Comparison of ENCODE assay signal across 8 cellular contexts in the genomic region with DNA sequence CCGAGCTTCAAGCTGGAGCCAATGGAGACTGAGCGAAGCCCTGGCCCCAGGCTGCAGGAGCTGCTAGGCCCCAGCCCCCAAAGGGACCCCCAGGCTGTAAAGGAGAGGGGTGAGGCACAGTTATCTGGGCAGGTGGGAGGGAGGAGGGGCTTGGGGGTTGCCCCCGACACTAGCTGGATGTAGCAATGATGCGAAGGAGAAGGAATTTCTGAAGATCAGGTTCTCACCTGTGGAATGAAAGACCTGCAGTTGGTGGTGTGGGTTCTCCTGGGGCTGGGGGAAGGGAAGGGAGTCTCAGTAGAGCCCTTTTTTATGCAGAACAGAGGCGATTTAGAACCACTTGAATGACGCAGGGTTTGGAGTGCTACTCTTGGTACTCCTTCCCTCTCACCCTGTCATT. TPM values are rescaled to one million over a fixed set of nuclear protein-coding genes. Genes with fewer than 3 reads are reported as not detected.
DNase-seq lines count a peak whose midpoint lies in the region; ATAC-seq, FAIRE-seq and TF ChIP-seq lines count a peak whose summit lies in the region.

No MANE protein-coding gene starts in this region.

- in situ Hi-C loops in KBM-7 (cut with MboI; ENCODE audit: low pct_unique_long_range_greater_than_20kb, low sequenced_read_pairs) = no loop called here

- no peak overlapping the region for H3K27ac ChIP-seq in cardiac muscle cell
- no peak overlapping the region for H3K27ac ChIP-seq in kidney (ENCODE audit: low read depth in 2 of 2, low read length in 2 of 2)

- peaks cover 40% of the 10 kb centered on the region for H3K4me1 Mint-ChIP-seq in activated naive CD8-positive, alpha-beta T cell treated with anti-CD3 and anti-CD28 coated beads, Interleukin-2, amount 50 U/mL, for 24 hours
- peaks cover 14% of the 10 kb centered on the region for H3K4me1 Mint-ChIP-seq in type B pancreatic cell (ENCODE audit: unreplicated experiment)

- peaks cover 64% of the 10 kb centered on the region for H3K36me3 Mint-ChIP-seq in activated naive CD8-positive, alpha-beta T cell treated with anti-CD3 and anti-CD28 coated beads, Interleukin-2, amount 50 U/mL, for 24 hours (ENCODE audit: low read depth)
- peaks cover 52% of the 10 kb centered on the region for H3K36me3 Mint-ChIP-seq in type B pancreatic cell

- no peak for TF ChIP-seq CTCF in cardiac muscle cell (IDR thresholded peaks at IDR 0.05; ENCODE audit: low read depth, low read length)
- TF ChIP-seq CTCF in kidney (IDR thresholded peaks at IDR 0.05; ENCODE audit: borderline replicate concordance, extremely low read depth, insufficient read depth) = no peak
- no peak for TF ChIP-seq CTCF in type B pancreatic cell (conservative IDR thresholded peaks at IDR 0.05)

- H3K9ac ChIP-seq in kidney (ENCODE audit: low read length in 2 of 2) = no peak overlapping the region

- no peaks in the 10 kb centered on the region for H3K9me3 ChIP-seq in cardiac muscle cell (ENCODE audit: low read depth)
- peaks cover 7 to 32% of the 10 kb centered on the region in 2 donors for H3K9me3 ChIP-seq in kidney (ENCODE audit: control insufficient read depth in 1 of 2, low read length in 2 of 2)

- H3K4me1 ChIP-seq in cardiac muscle cell (ENCODE audit: low read depth) = peaks cover 10% of the 10 kb centered on the region
- peaks cover 12 to 16% of the 10 kb centered on the region in 2 donors for H3K4me1 ChIP-seq in kidney (ENCODE audit: control insufficient read depth in 1 of 2, insufficient read depth in 1 of 2, low read depth in 1 of 2, low read length in 2 of 2)

- H3K36me3 ChIP-seq in cardiac muscle cell (peaks cover 13% of the 10 kb centered on the region), kidney (ENCODE audit: control insufficient read depth in 1 of 2, insufficient read depth in 2 of 2, low read length in 2 of 2) (peaks cover 25 to 27% of the 10 kb centered on the region in 2 donors)

- peaks cover 31% of the 10 kb centered on the region for H3K9me3 Mint-ChIP-seq in activated naive CD8-positive, alpha-beta T cell treated with anti-CD3 and anti-CD28 coated beads, Interleukin-2, amount 50 U/mL, for 24 hours
- peaks cover 3% of the 10 kb centered on the region for H3K9me3 Mint-ChIP-seq in type B pancreatic cell

- no peak overlapping the region for H3K27ac Mint-ChIP-seq in activated naive CD8-positive, alpha-beta T cell treated with anti-CD3 and anti-CD28 coated beads, Interleukin-2, amount 50 U/mL, for 24 hours
- no peak overlapping the region for H3K27ac Mint-ChIP-seq in type B pancreatic cell

- H3K27me3 ChIP-seq in cardiac muscle cell = no peaks in the 10 kb centered on the region

- intact Hi-C loops in Right ventricle myocardium superior (cut with DNase I) = loop anchor here (10.0 kb wide), 1 partner anchor 220 kb away; a partner anchor contains a TSS
- intact Hi-C loops in kidney (cut with DNase I) = no loop called here

- H3K4me3 Mint-ChIP-seq in activated naive CD8-positive, alpha-beta T cell treated with anti-CD3 and anti-CD28 coated beads, Interleukin-2, amount 50 U/mL, for 24 hours = peak overlapping the region; percentile 94
- H3K4me3 Mint-ChIP-seq in type B pancreatic cell = peak overlapping the region; percentile 97

- FAIRE-seq in kidney (lab: Jason Lieb, UNC) = no peak

- DNase-seq in cardiac muscle cell (ENCODE audit: low read depth in 1 of 2, low spot score in 1 of 2) (no peak), Right ventricle myocardium superior (no peak), kidney (no peak), type B pancreatic cell (ENCODE audit: extremely low spot score, unreplicated experiment) (no peak), KBM-7 (no peak)
- DNase-seq in activated naive CD8-positive, alpha-beta T cell treated with anti-CD3 and anti-CD28 coated beads, Interleukin-2, amount 50 U/mL, for 24 hours = no peak

- H3K27me3 Mint-ChIP-seq in activated naive CD8-positive, alpha-beta T cell treated with anti-CD3 and anti-CD28 coated beads, Interleukin-2, amount 50 U/mL, for 24 hours = no peaks in the 10 kb centered on the region
- no peaks in the 10 kb centered on the region for H3K27me3 Mint-ChIP-seq in type B pancreatic cell

- H3K4me3 ChIP-seq in cardiac muscle cell (peak overlapping the region; percentile 90), kidney (ENCODE audit: low read length in 2 of 2) (peak overlapping the region; percentile 93 to 94)

- ATAC-seq in Right ventricle myocardium superior (ENCODE audit: poor library complexity) = no peak
- no peak for ATAC-seq in activated naive CD8-positive, alpha-beta T cell treated with anti-CD3 and anti-CD28 coated beads, Interleukin-2, amount 50 U/mL, for 24 hours
- ATAC-seq in HG02852 (IDR thresholded peaks at IDR 0.05; ENCODE audit: unreplicated experiment) = no peak
- ATAC-seq in HG03432 (IDR thresholded peaks at IDR 0.05; ENCODE audit: unreplicated experiment) = no peak

RNA-seq across cellular contexts. Expression of a gene that starts 1.8 kb away (rescaled TPM):
- total RNA-seq in cardiac muscle cell = 37.3 and 45.7 TPM in 2 replicates
- polyA plus RNA-seq in cardiac muscle cell = 18.8 and 29.5 TPM in 2 replicates
- 7.9 TPM for total RNA-seq in Right ventricle myocardium superior
- 29.7 TPM for total RNA-seq in kidney
- 14.6 TPM for polyA plus RNA-seq in kidney (ENCODE audit: insufficient read depth, low read depth, low replicate concordance)
- total RNA-seq in type B pancreatic cell (ENCODE audit: low replicate concordance) = 27.7 and 38.6 TPM in 2 replicates

RNA-seq across cellular contexts. Expression of a gene that starts 20.1 kb away (rescaled TPM):
- total RNA-seq in cardiac muscle cell = 8.4 and 10.8 TPM in 2 replicates
- polyA plus RNA-seq in cardiac muscle cell = 11.0 and 12.5 TPM in 2 replicates
- 9.4 TPM for total RNA-seq in Right ventricle myocardium superior
- total RNA-seq in kidney = 7.5 TPM
- polyA plus RNA-seq in kidney (ENCODE audit: insufficient read depth, low read depth, low replicate concordance) = 4.2 TPM
- total RNA-seq in type B pancreatic cell (ENCODE audit: low replicate concordance) = 5.4 and 9.4 TPM in 2 replicates

RNA-seq across cellular contexts. Expression of a gene that starts 20.2 kb away (rescaled TPM):
- 25.3 and 37.9 TPM in 2 replicates for total RNA-seq in cardiac muscle cell
- polyA plus RNA-seq in cardiac muscle cell = 43.4 and 44.1 TPM in 2 replicates
- 16.8 TPM for total RNA-seq in Right ventricle myocardium superior
- 41.3 TPM for total RNA-seq in kidney
- polyA plus RNA-seq in kidney (ENCODE audit: insufficient read depth, low read depth, low replicate concordance) = 14.3 TPM
- total RNA-seq in type B pancreatic cell (ENCODE audit: low replicate concordance) = 41.2 and 50.8 TPM in 2 replicates

RNA-seq across cellular contexts. Expression of a gene that starts 28.7 kb away (rescaled TPM):
- total RNA-seq in cardiac muscle cell = not detected in 2 replicates
- not detected in 2 replicates for polyA plus RNA-seq in cardiac muscle cell
- 0.78 TPM for total RNA-seq in Right ventricle myocardium superior
- total RNA-seq in kidney = 4.1 TPM
- not detected for polyA plus RNA-seq in kidney (ENCODE audit: insufficient read depth, low read depth, low replicate concordance)
- 0.19 TPM in 1 of 2 replicates, not detected in the other for total RNA-seq in type B pancreatic cell (ENCODE audit: low replicate concordance)

RNA-seq across cellular contexts. Expression of a gene that starts 50.2 kb away (rescaled TPM):
- total RNA-seq in cardiac muscle cell (12.9 and 13.8 TPM in 2 replicates), Right ventricle myocardium superior (4.1 TPM), kidney (9.6 TPM), type B pancreatic cell (ENCODE audit: low replicate concordance) (10.5 and 12.4 TPM in 2 replicates)
- polyA plus RNA-seq in cardiac muscle cell (11.0 and 11.1 TPM in 2 replicates), kidney (ENCODE audit: insufficient read depth, low read depth, low replicate concordance) (3.3 TPM)
